Comparison of ENCODE assay signal across 9 cellular contexts in the genomic region with DNA sequence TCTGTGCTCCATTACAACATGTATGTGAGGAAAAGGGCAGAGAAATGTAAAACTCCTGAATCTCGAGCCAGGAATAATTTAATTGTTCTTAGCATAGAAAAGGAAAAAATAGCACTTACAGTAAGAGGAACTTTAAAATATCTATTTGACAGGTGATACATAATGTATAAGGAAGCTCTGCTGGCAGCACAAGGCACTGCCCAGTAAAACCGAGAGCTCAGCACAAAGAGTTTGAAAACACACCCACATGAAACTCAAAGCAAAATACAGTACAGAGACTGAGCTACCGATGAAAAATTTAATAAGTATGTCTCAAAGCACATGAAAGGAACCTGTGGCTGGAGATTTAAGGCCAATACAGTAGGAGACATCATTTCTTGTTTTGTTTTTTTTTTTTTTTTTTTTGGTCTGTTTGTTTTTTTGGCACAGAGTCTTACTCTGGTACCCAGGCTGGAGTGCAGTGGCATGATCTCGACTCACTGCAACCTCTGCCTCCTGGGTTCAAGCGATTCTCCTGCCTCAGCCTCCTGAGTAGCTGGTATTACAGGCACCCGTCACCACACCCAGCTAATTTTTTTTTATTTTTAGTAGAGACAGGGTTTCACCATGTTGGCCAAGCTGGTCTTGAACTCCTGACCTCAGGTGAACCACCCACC. TPM values are rescaled to one million over a fixed set of nuclear protein-coding genes. Genes with fewer than 3 reads are reported as not detected.
DNase-seq lines count a peak whose midpoint lies in the region; ATAC-seq, FAIRE-seq and TF ChIP-seq lines count a peak whose summit lies in the region.
"Had no signal": no experiment of that assay in that cellular context is flagged by ENCODE, and none has a peak within 500 bp of the region (broad histone marks: within the 10 kb centered on the region; RNA-seq: fewer than 3 reads in every experiment).

No MANE protein-coding gene starts in this region.

- CTCF ChIA-PET in MCF 10A (lab: Yijun Ruan, JAX) (interaction anchor here (0.5 to 0.6 kb wide), 2 partner anchors 10 to 36 kb away, joined by 3 to 4 read pairs; no protein-coding TSS in a partner anchor), mammary epithelial cell (lab: Charles Lee; ENCODE audit: low non-redundant PET) (no interaction called here), GM12878 (lab: Yijun Ruan, JAX) (interaction anchor here (0.6 to 7.2 kb wide), 12 partner anchors 8 to 107 kb away, joined by 3 to 246 read pairs (median 4); partner anchors contain the start of genes CLIP1 and ZCCHC8)

- H3K27me3 ChIP-seq in mammary epithelial cell (ENCODE audit: insufficient read depth, low read length) = no peaks in the 10 kb centered on the region
- no peaks in the 10 kb centered on the region for H3K27me3 ChIP-seq in GM12878 (replicated peaks in 1 of 2; ENCODE audit: control insufficient read depth in 2 of 2, insufficient read depth in 2 of 2, low read length in 1 of 2)
- no peaks in the 10 kb centered on the region for H3K27me3 ChIP-seq in tibial artery
- H3K27me3 ChIP-seq: brain microvascular endothelial cell had no signal

- no TSS peak for BruUV-seq in MCF 10A (replicated peaks; lab: Mats Ljungman, UMichigan)
- no TSS peak for BruUV-seq in mammary epithelial cell (replicated peaks; lab: Mats Ljungman, UMichigan)
- no TSS peak for BruUV-seq in GM12878 (replicated peaks; lab: Mats Ljungman, UMichigan)

- H3K27me3 Mint-ChIP-seq in MCF 10A (ENCODE audit: insufficient read depth, unreplicated experiment) = no peaks in the 10 kb centered on the region

- peak; percentile 45 for ATAC-seq in HG02938 (IDR thresholded peaks at IDR 0.05; ENCODE audit: unreplicated experiment)
- ATAC-seq in GM12878 = peak; percentile 94

- H3K9ac ChIP-seq in mammary epithelial cell (ENCODE audit: insufficient read depth, low read length) = no peak overlapping the region
- no peak overlapping the region for H3K9ac ChIP-seq in GM12878 (ENCODE audit: control insufficient read depth, insufficient read depth, low read length)

- H3K36me3 Mint-ChIP-seq in MCF 10A (ENCODE audit: insufficient read depth, unreplicated experiment) = peaks cover 11% of the 10 kb centered on the region

- RAD21 ChIA-PET in GM12878 (lab: Charles Lee; ENCODE audit: unreplicated experiment) = interaction anchor here (0.6 to 3.3 kb wide), 15 partner anchors 8 to 613 kb away, joined by 3 to 18 read pairs (median 5); partner anchors contain the start of genes CLIP1, DENR, KNTC1 and RSRC2

- no peak for DNase-seq in MCF 10A (ENCODE audit: unreplicated experiment)
- no peak for DNase-seq in mammary epithelial cell
- DNase-seq in GM12878 (ENCODE audit: low read depth, low spot score) = no peak
- no peak for DNase-seq in tibial artery
- DNase-seq in NCI-H2171 (lab: John Stamatoyannopoulos, UW) = no peak
- DNase-seq in NCI-H2171 treated with DMSO at 0.1 percent for 48 hours (lab: John Stamatoyannopoulos, UW) = no peak
- no peak for DNase-seq in NCI-H69 (lab: John Stamatoyannopoulos, UW)
- DNase-seq: brain microvascular endothelial cell had no signal

- TF ChIP-seq RAD21 in GM12878 (IDR thresholded peaks at IDR 0.05; ENCODE audit: insufficient read depth, low read depth, low read length) = no peak

- in situ Hi-C loops in mammary epithelial cell (cut with MboI; ENCODE audit: low sequenced_read_pairs in 2 of 2) (no loop called here), GM12878 (cut with MboI) (no loop called here)

- H3K9me3 Mint-ChIP-seq in MCF 10A (ENCODE audit: unreplicated experiment) = no peaks in the 10 kb centered on the region

- POLR2A ChIA-PET in MCF 10A (lab: Yijun Ruan, JAX) = interaction anchor here (0.9 to 7.7 kb wide), 10 partner anchors 9 to 123 kb away, joined by 3 to 292 read pairs (median 4); partner anchors contain the start of genes CLIP1, KNTC1 and RSRC2
- POLR2A ChIA-PET in GM12878 (lab: Charles Lee) = interaction anchor here (0.6 to 2.2 kb wide), 7 partner anchors 10 to 471 kb away, joined by 3 to 15 read pairs (median 3); partner anchors contain the start of gene ZCCHC8

- peak; percentile 49 for FAIRE-seq in GM12878 (lab: Jason Lieb, UNC)

- H3K79me2 ChIP-seq in mammary epithelial cell (ENCODE audit: insufficient read depth, low read length) = peaks cover 76% of the 10 kb centered on the region
- peaks cover 18% of the 10 kb centered on the region for H3K79me2 ChIP-seq in GM12878 (ENCODE audit: control insufficient read depth, insufficient read depth, low read length)

- dilution Hi-C loops in mammary epithelial cell (cut with HindIII; ENCODE audit: low sequenced_read_pairs) = no loop called here

- H4K20me1 ChIP-seq in mammary epithelial cell (ENCODE audit: insufficient read depth, low read length) = no peaks in the 10 kb centered on the region
- no peaks in the 10 kb centered on the region; the same call in 1 of the 2 replicates for H4K20me1 ChIP-seq in GM12878 (ENCODE audit: control insufficient read depth, insufficient read depth)

- no peak overlapping the region for H3K4me2 ChIP-seq in mammary epithelial cell (ENCODE audit: insufficient read depth, low read depth, low read length)
- peak overlapping the region; percentile 75 for H3K4me2 ChIP-seq in GM12878 (ENCODE audit: control insufficient read depth, insufficient read depth)

- peaks cover 34% of the 10 kb centered on the region for H3K4me1 ChIP-seq in mammary epithelial cell (ENCODE audit: insufficient read depth, low read length)
- H3K4me1 ChIP-seq in GM12878 (ENCODE audit: control insufficient read depth, insufficient read depth, low read length) = peaks cover 38% of the 10 kb centered on the region
- H3K4me1 ChIP-seq in tibial artery = peaks cover 0 to 96% (median 34%) of the 10 kb centered on the region in 4 donors

- H3K27ac ChIP-seq in mammary epithelial cell (ENCODE audit: insufficient read depth, low read depth, low read length) = no peak overlapping the region
- H3K27ac ChIP-seq in GM12878 (ENCODE audit: control insufficient read depth, insufficient read depth) = peak overlapping the region; percentile 47; the same call in 1 of the 2 replicates
- H3K27ac ChIP-seq in tibial artery = peak overlapping the region; percentile 51 to 81
- H3K27ac ChIP-seq: brain microvascular endothelial cell had no signal

- TF ChIP-seq CTCF in MCF 10A (IDR thresholded peaks at IDR 0.05; ENCODE audit: unreplicated experiment) (no peak), mammary epithelial cell (conservative IDR thresholded peaks at IDR 0.05 in 1 of 2, IDR thresholded peaks at IDR 0.05 in 1 of 2; ENCODE audit: extremely low read depth in 1 of 2, insufficient read depth in 1 of 2, low read depth in 1 of 2, low read length in 2 of 2) (no peak), GM12878 (IDR thresholded peaks at IDR 0.05 in 2 of 3, conservative IDR thresholded peaks at IDR 0.05 in 1 of 3; ENCODE audit: control insufficient read depth in 2 of 3, extremely low read depth in 1 of 3, insufficient read depth in 1 of 3, low read depth in 3 of 3, low read length in 3 of 3) (peak in 1 of 3 experiments; percentile 14; a peak in 2 of 6 replicates), tibial artery (IDR thresholded peaks at IDR 0.05) (no peak)

- TF ChIP-seq POLR2A in GM12878 (IDR thresholded peaks at IDR 0.05; ENCODE audit: low read depth, low read length) = no peak

- H3K4me1 Mint-ChIP-seq in MCF 10A (ENCODE audit: insufficient read depth, unreplicated experiment) = peaks cover 38% of the 10 kb centered on the region

- no peak for TF ChIP-seq EP300 in GM12878 (IDR thresholded peaks at IDR 0.05; ENCODE audit: borderline replicate concordance in 1 of 2, control insufficient read depth in 1 of 2, low read depth in 2 of 2, low read length in 2 of 2)

- H3K4me3 ChIP-seq in mammary epithelial cell (replicated peaks in 1 of 3; ENCODE audit: insufficient read depth in 1 of 3, low read depth in 2 of 3, low read length in 3 of 3) = no peak overlapping the region
- H3K4me3 ChIP-seq in GM12878 = peak overlapping the region; percentile 29
- no peak overlapping the region for H3K4me3 ChIP-seq in tibial artery

- SMC1A ChIA-PET in GM12878 (lab: Charles Lee; ENCODE audit: uncharacterized antibody, unreplicated experiment) = interaction anchor here (0.5 to 7.9 kb wide), 8 partner anchors 12 to 349 kb away, joined by 3 to 147 read pairs (median 6); partner anchors contain the start of genes CLIP1, DENR and ZCCHC8

- H3K4me3 Mint-ChIP-seq in MCF 10A (ENCODE audit: unreplicated experiment) = no peak overlapping the region

- H3K36me3 ChIP-seq in mammary epithelial cell (ENCODE audit: insufficient read depth, low read length) (no peaks in the 10 kb centered on the region), GM12878 (ENCODE audit: control insufficient read depth in 2 of 2, insufficient read depth in 2 of 2, low read length in 1 of 2) (no peaks in the 10 kb centered on the region; a peak in 2 of 4 replicates), tibial artery (no peaks in the 10 kb centered on the region)
- H3K36me3 ChIP-seq: brain microvascular endothelial cell had no signal

- H3K9me3 ChIP-seq in mammary epithelial cell (replicated peaks; ENCODE audit: insufficient read depth, low read length) (no peaks in the 10 kb centered on the region), GM12878 (replicated peaks; ENCODE audit: control insufficient read depth, insufficient read depth, low read length) (no peaks in the 10 kb centered on the region), tibial artery (no peaks in the 10 kb centered on the region)

- intact Hi-C loops in MCF 10A (cut with micrococcal nuclease) (no loop called here), mammary epithelial cell (cut with micrococcal nuclease) (no loop called here), GM12878 (cut with micrococcal nuclease; ENCODE audit: unreplicated experiment) (loop anchor here (1.0 to 5.0 kb wide), 2 partner anchors 16 to 349 kb away; partner anchors contain the start of gene DENR), tibial artery (cut with DNase I; ENCODE audit: low total_unique reads) (no loop called here)

- WGBS in mammary epithelial cell (ENCODE audit: low coverage, missing lambda C conversion rate) = 86% methylated on average over 5 of the region's 6 CpGs
- 1% methylated on average over 6 of the region's 6 CpGs for WGBS in GM12878 (ENCODE audit: insufficient coverage, insufficient replicate concordance, low lambda C conversion rate, missing lambda C conversion rate)

- H2AFZ ChIP-seq in mammary epithelial cell (ENCODE audit: low read depth, low read length) (no peak overlapping the region), GM12878 (ENCODE audit: control insufficient read depth, low read depth, low read length) (no peak overlapping the region)

- peak overlapping the region; percentile 74 for H3K27ac Mint-ChIP-seq in MCF 10A (ENCODE audit: low read depth, unreplicated experiment)

RNA-seq across cellular contexts. Expression of gene CLIP1, which starts 19.2 kb away (rescaled TPM):
- 92.6 and 115 TPM in 2 replicates for total RNA-seq in MCF 10A (2022)
- 10 to 100 TPM; 86.1 to 97.4 TPM for total RNA-seq in mammary epithelial cell
- 38.0 TPM for polyA plus RNA-seq in mammary epithelial cell
- 72.3 TPM for polyA minus RNA-seq in mammary epithelial cell
- total RNA-seq in GM12878 (2013; cell fraction: nucleolus; rRNA removed) = 89.0 and 94.1 TPM in 2 replicates
- total RNA-seq in GM12878 (2014; rRNA removed) = 23.8 and 26.6 TPM in 2 replicates
- total RNA-seq in GM12878 (2014; rRNA removed; fragmentation: Illumina TruSeq; extraction: Trizol) = 44.0 and 45.4 TPM in 2 replicates
- total RNA-seq in GM12878 (2021) = 39.2 and 39.4 TPM in 2 replicates
- 12.5 TPM for polyA plus RNA-seq in GM12878 (2011; ENCODE audit: low read depth)
- polyA plus RNA-seq in GM12878 (2011; rRNA removed) = 25.8 and 32.0 TPM in 2 replicates
- polyA plus RNA-seq in GM12878 (2011; cell fraction: cytosol; rRNA removed) = 22.6 and 25.9 TPM in 2 replicates
- 25.4 and 29.1 TPM in 2 replicates for polyA plus RNA-seq in GM12878 (2011; cell fraction: nucleus; rRNA removed)
- polyA plus RNA-seq in GM12878 (2012) = 12.5 and 14.6 TPM in 2 replicates
- polyA plus RNA-seq in GM12878 (2014; fragmentation: Illumina TruSeq; extraction: Trizol) = 39.9 and 42.0 TPM in 2 replicates
- 1 to 10 TPM; 6.0 to 6.3 TPM for polyA plus RNA-seq in GM12878 (2014; fragmentation: Nextera tagmentation; extraction: Ambion mirVana)
- 20.0 and 23.4 TPM in 2 replicates for polyA plus RNA-seq in GM12878 (2014; rRNA removed)
- 10 to 100 TPM; 19.9 to 26.6 TPM for polyA plus RNA-seq in GM12878 (2016; fragmentation: Nextera tagmentation; extraction: Ambion mirVana)
- polyA minus RNA-seq in GM12878 (2011; rRNA and poly(A)+ RNA removed) = 51.7 and 60.6 TPM in 2 replicates
- 9.8 and 10.3 TPM in 2 replicates for polyA minus RNA-seq in GM12878 (2011; cell fraction: cytosol; rRNA and poly(A)+ RNA removed)
- polyA minus RNA-seq in GM12878 (2011; cell fraction: nucleus; rRNA and poly(A)+ RNA removed) = 13.5 and 27.0 TPM in 2 replicates
